In the genomic region with DNA sequence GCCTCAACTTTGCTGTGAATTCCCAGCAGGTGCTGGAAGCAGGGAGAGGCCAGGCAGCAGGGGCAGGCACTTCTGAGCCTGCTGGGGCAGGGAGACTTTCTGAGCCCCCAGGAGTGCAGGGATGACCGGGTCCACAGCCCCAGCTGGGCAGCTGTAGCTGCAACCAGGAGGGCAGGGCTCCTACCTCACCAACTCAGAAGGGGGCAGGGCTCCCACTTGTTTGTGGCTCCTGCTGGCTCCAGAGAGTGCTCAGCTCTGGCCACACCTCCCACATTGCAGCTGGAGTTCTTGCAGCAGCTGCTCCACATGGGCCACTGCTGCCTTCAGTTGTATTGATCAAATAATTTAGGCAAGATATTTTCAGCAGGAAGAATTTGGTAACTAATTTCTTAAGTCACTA, we compare ENCODE assay signal across 30 cellular contexts.
"Had no signal": no experiment of that assay in that cellular context is flagged by ENCODE, and none has a peak within 500 bp of the region (broad histone marks: within the 10 kb centered on the region; RNA-seq: fewer than 3 reads in every experiment).

No MANE protein-coding gene starts in this region.

- H3K36me3 ChIP-seq: adrenal gland, gastroesophageal sphincter, pancreas, prostate gland, vagina had no signal

- H3K4me3 ChIP-seq: adrenal gland, body of pancreas, coronary artery, dorsolateral prefrontal cortex, gastroesophageal sphincter, hepatocyte, pancreas, prostate gland, smooth muscle cell, vagina had no signal

- ATAC-seq: body of pancreas; gastroesophageal sphincter; left cardiac atrium; left ventricle myocardium superior; pancreas; stimulated activated naive CD8-positive, alpha-beta T cell treated with anti-CD3 and anti-CD28 coated beads, Interleukin-15, amount 100 ng/mL, for 72 hours had no signal

- DNase-seq: activated CD4-positive, alpha-beta memory T cell treated with anti-CD3 and anti-CD28 coated beads for 36 hours; activated CD4-positive, alpha-beta T cell treated with anti-CD3 and anti-CD28 coated beads, Interleukin-2, amount 10 ng/mL, durations not matched to agents 24 days and 14 days; activated CD4-positive, CD25-positive, alpha-beta regulatory T cell treated with anti-CD3 and anti-CD28 coated beads, Interleukin-2, amount 50 U/mL, for 72 hours; activated CD8-positive, alpha-beta memory T cell treated with anti-CD3 and anti-CD28 coated beads, Interleukin-2, amount 50 U/mL, for 4 hours; activated effector memory CD4-positive, alpha-beta T cell treated with anti-CD3 and anti-CD28 coated beads, Interleukin-2, amount 50 U/mL, for 16 hours; activated naive CD4-positive, alpha-beta T cell treated with anti-CD3 and anti-CD28 coated beads for 36 hours; activated naive CD8-positive, alpha-beta T cell treated with anti-CD3 and anti-CD28 coated beads for 36 hours; activated T-cell treated with anti-CD3 and anti-CD28 coated beads, Interleukin-2, amount 50 U/mL, for 1 hour; adrenal gland; aorta; body of pancreas; dorsolateral prefrontal cortex; effector memory CD4-positive, alpha-beta T cell; erythroblast; left cardiac atrium; left ventricle myocardium superior; retina; stimulated activated CD4-positive, alpha-beta T cell treated with anti-CD3 and anti-CD28 coated beads, Interleukin-1b, Interleukin-23, amount 100 ng/mL, for 48 hours; stimulated activated CD4-positive, alpha-beta T cell treated with anti-CD3 and anti-CD28 coated beads, Interleukin-4, amount 100 ng/mL, for 4 hours; stimulated activated CD8-positive, alpha-beta memory T cell treated with anti-CD3 and anti-CD28 coated beads, Interleukin-4, amount 100 ng/mL, for 48 hours; stimulated activated naive CD8-positive, alpha-beta T cell treated with anti-CD3 and anti-CD28 coated beads, Interleukin-15, amount 100 ng/mL, for 72 hours; substantia nigra; T1000 had no signal

- H3K27ac ChIP-seq: adrenal gland, body of pancreas, coronary artery, dorsolateral prefrontal cortex, gastroesophageal sphincter, hepatocyte, pancreas, prostate gland, vagina had no signal

- H3K9me3 ChIP-seq: adrenal gland, body of pancreas, gastroesophageal sphincter, pancreas, prostate gland, vagina had no signal

- H3K79me2 ChIP-seq: hepatocyte had no signal

- H3K4me2 ChIP-seq: hepatocyte, smooth muscle cell had no signal

- H3K27me3 ChIP-seq: adrenal gland, body of pancreas, gastroesophageal sphincter, hepatocyte, pancreas, vagina had no signal

- H3K4me1 ChIP-seq: adrenal gland, body of pancreas, gastroesophageal sphincter, pancreas, prostate gland, vagina had no signal

- H2AFZ ChIP-seq: hepatocyte had no signal
